2 cellular contexts compared by ENCODE assay signal in genomic region chr1:228988655-228989054, GRCh38.
TF ChIP-seq lines count a peak whose summit lies in the region.

No MANE protein-coding gene starts in this region.

TF ChIP-seq in HepG2, 621 proteins besides CTCF, POLR2A, EP300 and RAD21:
- peak; percentile 83; the same call in 1 of the 2 replicates for TF ChIP-seq THRA (CRISPR knock-in tag; IDR thresholded peaks at IDR 0.05; ENCODE audit: borderline replicate concordance)
- 0 out of 2 replicates have a peak, but pooled peaks have one; percentile 22 for TF ChIP-seq ZNF644 (CRISPR knock-in tag; IDR thresholded peaks at IDR 0.05; ENCODE audit: low read depth)
- TF ChIP-seq ZSCAN21 (CRISPR knock-in tag; IDR thresholded peaks at IDR 0.05; ENCODE audit: borderline replicate concordance) = no peak
- peak; percentile 28; the same call in 1 of the 2 replicates for TF ChIP-seq ZNF687 (CRISPR knock-in tag; IDR thresholded peaks at IDR 0.05)
- 0 out of 2 replicates have a peak, but pooled peaks have one; percentile 35 for TF ChIP-seq MAX (IDR thresholded peaks at IDR 0.05)
- TF ChIP-seq ZMYM2 (CRISPR knock-in tag; IDR thresholded peaks at IDR 0.05) = no peak
- TF ChIP-seq TSC22D2 (CRISPR knock-in tag; IDR thresholded peaks at IDR 0.05; ENCODE audit: borderline replicate concordance) = no peak
- TF ChIP-seq ZNF17 (CRISPR knock-in tag; IDR thresholded peaks at IDR 0.05) = no peak

TF ChIP-seq in SK-N-SH, 30 proteins besides CTCF, POLR2A, EP300 and RAD21:
- no peak for TF ChIP-seq POLR2AphosphoS5 (IDR thresholded peaks at IDR 0.05; ENCODE audit: low read depth, low read length)
- TF ChIP-seq CHD2 (IDR thresholded peaks at IDR 0.05; ENCODE audit: low read length, partially characterized antibody) = no peak
- no peak for TF ChIP-seq GABPA (IDR thresholded peaks at IDR 0.05; ENCODE audit: low read depth)
- no peak for TF ChIP-seq USF1 (IDR thresholded peaks at IDR 0.05; ENCODE audit: borderline replicate concordance, low read depth)
- no peak for TF ChIP-seq RCOR1 (IDR thresholded peaks at IDR 0.05; ENCODE audit: low read length)
- TF ChIP-seq RXRA (IDR thresholded peaks at IDR 0.05; ENCODE audit: borderline replicate concordance, low read depth) = no peak
- TF ChIP-seq RFX5 (IDR thresholded peaks at IDR 0.05; ENCODE audit: low read length) = no peak
- no peak for TF ChIP-seq JUND (IDR thresholded peaks at IDR 0.05)
- TF ChIP-seq NFIC (IDR thresholded peaks at IDR 0.05; ENCODE audit: borderline replicate concordance) = no peak
- TF ChIP-seq PBX3 (IDR thresholded peaks at IDR 0.05) = no peak
- TF ChIP-seq ELF1 (IDR thresholded peaks at IDR 0.05) = no peak
- TF ChIP-seq SIN3A (IDR thresholded peaks at IDR 0.05; ENCODE audit: borderline replicate concordance, low read depth, low read length) = no peak
